In the genomic region with DNA sequence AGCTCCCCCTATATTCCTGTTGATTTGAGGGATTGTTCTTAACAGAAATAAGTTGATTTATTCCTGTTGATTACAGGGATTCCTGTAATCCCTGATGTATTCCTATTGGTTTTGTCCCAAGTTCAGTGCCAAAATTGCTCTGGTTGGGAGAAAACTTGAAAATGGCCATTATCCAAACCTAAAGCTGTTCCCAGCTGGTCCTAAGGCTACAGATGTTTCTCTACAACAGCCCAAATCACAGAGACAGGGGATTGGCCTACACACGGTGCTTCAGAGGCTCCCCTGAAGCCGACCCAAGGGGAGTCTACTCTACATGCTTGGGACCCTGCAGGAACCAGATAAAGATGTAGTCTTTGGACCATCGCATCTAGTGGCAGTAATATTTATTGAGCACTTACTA, we compare ENCODE assay signal across 17 cellular contexts.
DNase-seq lines count a peak whose midpoint lies in the region; ATAC-seq and TF ChIP-seq lines count a peak whose summit lies in the region.
"Had no signal": no experiment of that assay in that cellular context is flagged by ENCODE, and none has a peak within 500 bp of the region (broad histone marks: within the 10 kb centered on the region; RNA-seq: fewer than 3 reads in every experiment).

No MANE protein-coding gene starts in this region.

- ATAC-seq in heart left ventricle (peak; percentile 31 to 80 (median 52)), left ventricle myocardium superior (peak; percentile 78), upper lobe of right lung (peak; percentile 31)
- no peak for ATAC-seq in stimulated activated effector memory CD8-positive, alpha-beta T cell treated with anti-CD3 and anti-CD28 coated beads, Interleukin-12 subunit alpha, Interleukin-12 subunit beta, amount 100 ng/mL, for 72 hours
- ATAC-seq: CD8-positive, alpha-beta T cell; HCT116 had no signal

- no peak overlapping the region for H3K27ac Mint-ChIP-seq in stimulated activated effector memory CD8-positive, alpha-beta T cell treated with anti-CD3 and anti-CD28 coated beads, Interleukin-12 subunit alpha, Interleukin-12 subunit beta, amount 100 ng/mL, for 72 hours
- H3K27ac Mint-ChIP-seq: B cell; CD8-positive, alpha-beta T cell; HFFc6 had no signal

- DNase-seq in SK-N-MC (ENCODE audit: low read depth, low spot score) = no peak
- DNase-seq in heart left ventricle = no peak
- no peak for DNase-seq in left ventricle myocardium superior
- DNase-seq in upper lobe of right lung = no peak
- DNase-seq in stimulated activated effector memory CD8-positive, alpha-beta T cell treated with anti-CD3 and anti-CD28 coated beads, Interleukin-12 subunit alpha, Interleukin-12 subunit beta, amount 100 ng/mL, for 72 hours (ENCODE audit: low spot score in 2 of 2) = no peak
- no peak for DNase-seq in activated CD4-positive, alpha-beta T cell treated with anti-CD3 and anti-CD28 coated beads for 48 hours
- DNase-seq: Calu3; CD8-positive, alpha-beta T cell; DMS79 treated with DMSO at 0.1 percent for 48 hours; GF-D8; GOT3; H7; HFFc6 had no signal

- 80 to 93% (median 91%) methylated on average over 3 of the region's 3 CpGs for WGBS in heart left ventricle, 4 donors

- no peak for TF ChIP-seq CTCF in heart left ventricle (IDR thresholded peaks at IDR 0.05)
- TF ChIP-seq CTCF in upper lobe of right lung (IDR thresholded peaks at IDR 0.05) = no peak

- H3K4me3 Mint-ChIP-seq in stimulated activated effector memory CD8-positive, alpha-beta T cell treated with anti-CD3 and anti-CD28 coated beads, Interleukin-12 subunit alpha, Interleukin-12 subunit beta, amount 100 ng/mL, for 72 hours = no peak overlapping the region
- H3K4me3 Mint-ChIP-seq: B cell; CD8-positive, alpha-beta T cell; HFFc6 had no signal

- no peaks in the 10 kb centered on the region for H3K36me3 ChIP-seq in SK-N-MC (ENCODE audit: insufficient read depth, low read length)
- H3K36me3 ChIP-seq in heart left ventricle = no peaks in the 10 kb centered on the region
- H3K36me3 ChIP-seq in upper lobe of right lung = no peaks in the 10 kb centered on the region
- H3K36me3 ChIP-seq: BLaER1 treated with 17β-estradiol and CSF1 and Interleukin-3, amounts not matched to agents 10 nM and 100 nM had no signal

- no peaks in the 10 kb centered on the region for H3K9me3 Mint-ChIP-seq in stimulated activated effector memory CD8-positive, alpha-beta T cell treated with anti-CD3 and anti-CD28 coated beads, Interleukin-12 subunit alpha, Interleukin-12 subunit beta, amount 100 ng/mL, for 72 hours
- H3K9me3 Mint-ChIP-seq: CD8-positive, alpha-beta T cell; HFFc6 had no signal

- TF ChIP-seq POLR2A in heart left ventricle (IDR thresholded peaks at IDR 0.05) = no peak

- H3K27me3 ChIP-seq in heart left ventricle (no peaks in the 10 kb centered on the region), upper lobe of right lung (no peaks in the 10 kb centered on the region)
- H3K27me3 ChIP-seq: BLaER1 treated with 17β-estradiol and CSF1 and Interleukin-3, amounts not matched to agents 10 nM and 100 nM had no signal

- H3K4me3 ChIP-seq in SK-N-MC (no peak overlapping the region), heart left ventricle (no peak overlapping the region), upper lobe of right lung (no peak overlapping the region)
- H3K4me3 ChIP-seq: BLaER1 treated with 17β-estradiol and CSF1 and Interleukin-3, amounts not matched to agents 10 nM and 100 nM had no signal

- H3K4me1 Mint-ChIP-seq in stimulated activated effector memory CD8-positive, alpha-beta T cell treated with anti-CD3 and anti-CD28 coated beads, Interleukin-12 subunit alpha, Interleukin-12 subunit beta, amount 100 ng/mL, for 72 hours = no peaks in the 10 kb centered on the region
- H3K4me1 Mint-ChIP-seq: B cell had no signal

- H3K27ac ChIP-seq in SK-N-MC (peak overlapping the region; percentile 96; the same call in 1 of the 2 replicates), heart left ventricle (peak overlapping the region in 4 of 12 donors; percentile 44 to 58 (median 56)), upper lobe of right lung (no peak overlapping the region)
- H3K27ac ChIP-seq: HL-60 had no signal

- H3K4me1 ChIP-seq in heart left ventricle (peaks cover 0 to 39% (median 15%) of the 10 kb centered on the region in 12 donors), upper lobe of right lung (peaks cover 13% of the 10 kb centered on the region)

- H3K9me3 ChIP-seq in SK-N-MC (ENCODE audit: low read depth, low read length) (no peaks in the 10 kb centered on the region), heart left ventricle (no peaks in the 10 kb centered on the region), upper lobe of right lung (no peaks in the 10 kb centered on the region)
- H3K9me3 ChIP-seq: BLaER1 treated with 17β-estradiol and CSF1 and Interleukin-3, amounts not matched to agents 10 nM and 100 nM had no signal

- H3K9ac ChIP-seq in SK-N-MC (ENCODE audit: insufficient read length) = no peak overlapping the region

- intact Hi-C loops in heart left ventricle (cut with DNase I) = no loop called here
- intact Hi-C loops in left ventricle myocardium superior (cut with micrococcal nuclease) = no loop called here
- intact Hi-C loops in upper lobe of right lung (cut with DNase I) = no loop called here

- H3K36me3 Mint-ChIP-seq in stimulated activated effector memory CD8-positive, alpha-beta T cell treated with anti-CD3 and anti-CD28 coated beads, Interleukin-12 subunit alpha, Interleukin-12 subunit beta, amount 100 ng/mL, for 72 hours = no peaks in the 10 kb centered on the region
- H3K36me3 Mint-ChIP-seq: CD8-positive, alpha-beta T cell had no signal
